ENCODE assay signal across 9 cellular contexts in genomic region chr4:109649872-109650271, GRCh38. TPM values are rescaled to one million over a fixed set of nuclear protein-coding genes. Genes with fewer than 3 reads are reported as not detected.
A peak's percentile ranks its signal among the peaks of the same experiment; 100 is the strongest.
DNase-seq lines count a peak whose midpoint lies in the region; ATAC-seq and TF ChIP-seq lines count a peak whose summit lies in the region.
"Had no signal": no experiment of that assay in that cellular context is flagged by ENCODE, and none has a peak within 500 bp of the region (broad histone marks: within the 10 kb centered on the region; RNA-seq: fewer than 3 reads in every experiment).

No MANE protein-coding gene starts in this region.

- TF ChIP-seq CTCF in spleen (IDR thresholded peaks at IDR 0.05 in 8 of 11, conservative IDR thresholded peaks at IDR 0.05 in 3 of 11) (no peak), colonic mucosa (IDR thresholded peaks at IDR 0.05) (no peak), hepatocyte (IDR thresholded peaks at IDR 0.05; ENCODE audit: poor library complexity) (no peak)

- ATAC-seq in activated T-cell treated with anti-CD3 and anti-CD28 coated beads, Interleukin-2, amount 50 U/mL, for 4 hours, result peak; percentile 50 to 54
- ATAC-seq in GM21717 (IDR thresholded peaks at IDR 0.05; ENCODE audit: unreplicated experiment) (peak; percentile 73), HG03439 (IDR thresholded peaks at IDR 0.05; ENCODE audit: unreplicated experiment) (peak; percentile 80)

- H3K27ac ChIP-seq in spleen (peak overlapping the region; percentile 37 to 76 (median 71)), colonic mucosa (no peak overlapping the region), hepatocyte (no peak overlapping the region)

- WGBS in spleen, 5 donors, result 73 to 90% (median 79%) methylated on average over 1 of the region's 1 CpG
- 95% methylated on average over 1 of the region's 1 CpG for WGBS in hepatocyte (ENCODE audit: low lambda C conversion rate, missing lambda C conversion rate)

- no peaks in the 10 kb centered on the region for H3K9me2 ChIP-seq in hepatocyte (replicated peaks; ENCODE audit: insufficient read depth)

- no peaks in the 10 kb centered on the region for H4K20me1 ChIP-seq in hepatocyte (ENCODE audit: insufficient read depth, poor library complexity, severe bottlenecking)

- DNase-seq in activated T-cell treated with anti-CD3 and anti-CD28 coated beads, Interleukin-2, amount 50 U/mL, for 4 hours, result no peak
- DNase-seq in activated T-cell treated with anti-CD3 and anti-CD28 coated beads, Interleukin-2, amount 50 U/mL, for 1 hour, result no peak
- DNase-seq in spleen, result no peak
- DNase-seq in NCI-H748 (lab: John Stamatoyannopoulos, UW; ENCODE audit: unreplicated experiment), result no peak
- DNase-seq in colonic mucosa, result no peak
- no peak for DNase-seq in hepatocyte (ENCODE audit: low spot score)
- DNase-seq: NCI-H1105 had no signal

- H3K36me3 ChIP-seq in spleen, result peaks cover 0 to 14% (median 0%) of the 10 kb centered on the region in 6 donors
- no peaks in the 10 kb centered on the region for H3K36me3 ChIP-seq in colonic mucosa
- H3K36me3 ChIP-seq in hepatocyte (replicated peaks; ENCODE audit: insufficient read depth, low read depth), result no peaks in the 10 kb centered on the region

- H3K27me3 Mint-ChIP-seq in activated T-cell treated with anti-CD3 and anti-CD28 coated beads, Interleukin-2, amount 50 U/mL, for 4 hours (ENCODE audit: low read depth), result no peaks in the 10 kb centered on the region

- H3K27me3 ChIP-seq in spleen (replicated peaks in 1 of 7) (no peaks in the 10 kb centered on the region), colonic mucosa (no peaks in the 10 kb centered on the region), hepatocyte (no peaks in the 10 kb centered on the region)

- no peak overlapping the region for H3K9ac ChIP-seq in colonic mucosa (ENCODE audit: low read depth in 2 of 2, low read length in 2 of 2)

- H3K4me3 ChIP-seq in spleen, result no peak overlapping the region
- no peak overlapping the region for H3K4me3 ChIP-seq in colonic mucosa
- H3K4me3 ChIP-seq in hepatocyte, result no peak overlapping the region

- no peaks in the 10 kb centered on the region for H3K79me2 ChIP-seq in hepatocyte

- intact Hi-C loops in spleen (cut with DNase I; ENCODE audit: low total_unique reads) (no loop called here), colonic mucosa (cut with DNase I) (no loop called here)

- peaks cover 40% of the 10 kb centered on the region for H3K4me1 Mint-ChIP-seq in activated T-cell treated with anti-CD3 and anti-CD28 coated beads, Interleukin-2, amount 50 U/mL, for 4 hours (ENCODE audit: low read depth)

- TF ChIP-seq POLR2A in spleen (IDR thresholded peaks at IDR 0.05), result no peak

- H3K4me1 ChIP-seq in spleen, result peaks cover 0 to 50% (median 10%) of the 10 kb centered on the region in 6 donors
- no peaks in the 10 kb centered on the region for H3K4me1 ChIP-seq in colonic mucosa
- no peaks in the 10 kb centered on the region for H3K4me1 ChIP-seq in hepatocyte (ENCODE audit: insufficient read depth)

- H3K9me3 ChIP-seq in spleen (peaks cover 3 to 32% (median 29%) of the 10 kb centered on the region in 8 donors), colonic mucosa (no peaks in the 10 kb centered on the region), hepatocyte (ENCODE audit: low read depth) (peaks cover 4% of the 10 kb centered on the region)

- H3K4me3 Mint-ChIP-seq in activated T-cell treated with anti-CD3 and anti-CD28 coated beads, Interleukin-2, amount 50 U/mL, for 4 hours, result peak overlapping the region; percentile 6

- H3K9me3 Mint-ChIP-seq in activated T-cell treated with anti-CD3 and anti-CD28 coated beads, Interleukin-2, amount 50 U/mL, for 4 hours, result peaks cover 12% of the 10 kb centered on the region

- H2AFZ ChIP-seq in hepatocyte, result no peak overlapping the region

- no peak overlapping the region for H3K4me2 ChIP-seq in hepatocyte

- peaks cover 15% of the 10 kb centered on the region for H3K36me3 Mint-ChIP-seq in activated T-cell treated with anti-CD3 and anti-CD28 coated beads, Interleukin-2, amount 50 U/mL, for 4 hours (ENCODE audit: insufficient read depth)

RNA-seq across cellular contexts. Expression of gene CASP6, which starts 53.4 kb away (rescaled TPM):
- 10 to 100 TPM; 10.1 to 14.1 (median 11.4) TPM for total RNA-seq in activated T-cell treated with anti-CD3 and anti-CD28 coated beads, Interleukin-2, amount 50 U/mL, for 4 hours
- 10 to 100 TPM; 11.5 to 34.5 (median 15.4) TPM for total RNA-seq in spleen
- 10 to 100 TPM in 2 of 3 donors, 1 to 10 TPM in 1; 7.7 to 15.3 (median 10.1) TPM for polyA plus RNA-seq in spleen
- 100 to 1,000 TPM; 110 to 115 TPM for total RNA-seq in colonic mucosa
- 77.7 and 78.4 TPM in 2 replicates for total RNA-seq in hepatocyte
- polyA plus RNA-seq in hepatocyte, result 83.4 and 103 TPM in 2 replicates

Comparison
In these comparisons a context has a peak if more than half of its experiments do, and no peak if none do; other contexts are left out.
1. H3K27ac ChIP-seq: peak in spleen (8 of 8); none in colonic mucosa (single experiment) and hepatocyte (single experiment).
2. Peak in every context shown above with its lines, with median percentiles within 50 percentile points of each other: ATAC-seq.